8 cellular contexts compared by ENCODE assay signal in the genomic region with DNA sequence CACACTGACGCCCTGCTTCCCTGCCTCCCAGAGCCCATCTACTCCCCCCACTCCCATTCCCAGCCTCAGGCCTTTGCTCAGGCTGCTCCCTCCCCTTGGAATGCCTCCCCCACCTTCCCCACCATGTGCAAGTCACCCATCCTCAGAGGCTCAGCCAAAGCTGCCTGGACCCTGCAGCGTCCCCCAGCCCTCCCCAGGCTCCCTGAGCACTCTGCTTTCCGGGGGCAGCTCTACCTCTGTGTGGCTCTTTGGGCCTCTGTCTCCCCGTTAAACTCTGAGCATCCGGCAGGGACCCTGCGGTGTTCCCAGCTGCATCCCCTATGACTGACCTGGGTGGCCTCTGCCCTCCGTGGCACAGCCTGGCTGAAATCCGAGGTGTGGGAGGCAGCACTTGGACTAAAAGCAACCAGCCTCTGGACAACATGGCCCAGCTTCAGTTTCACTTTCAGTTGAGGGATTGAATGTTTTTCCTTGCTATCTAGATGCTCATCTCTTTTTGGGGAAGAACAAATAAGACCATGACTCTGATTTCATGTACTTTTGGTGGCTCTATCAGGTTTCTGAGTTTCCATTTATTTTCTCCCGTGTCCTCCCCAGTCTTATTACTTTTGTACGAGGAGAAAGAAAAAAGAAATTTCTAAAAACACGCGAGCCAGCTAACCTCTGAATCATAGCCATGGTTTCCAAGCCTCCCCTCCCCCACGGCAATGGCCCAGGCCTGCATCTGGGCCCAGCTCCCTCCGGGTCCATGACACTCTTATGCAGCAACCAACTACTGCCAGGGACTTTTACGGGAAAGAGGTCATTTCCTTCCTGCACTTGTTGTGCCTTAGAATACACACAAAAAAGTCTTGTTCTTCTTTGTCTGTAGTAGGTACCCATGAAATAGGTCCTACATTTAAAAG. TPM values are rescaled to one million over a fixed set of nuclear protein-coding genes. Genes with fewer than 3 reads are reported as not detected.
A peak's percentile ranks its signal among the peaks of the same experiment; 100 is the strongest.
DNase-seq lines count a peak whose midpoint lies in the region; ATAC-seq and TF ChIP-seq lines count a peak whose summit lies in the region.

No MANE protein-coding gene starts in this region.

- H3K36me3 ChIP-seq in SJSA1 (no peaks in the 10 kb centered on the region), suprapubic skin (no peaks in the 10 kb centered on the region)

- H3K27ac Mint-ChIP-seq in activated naive CD4-positive, alpha-beta T cell treated with anti-CD3 and anti-CD28 coated beads, Interleukin-2, amount 50 U/mL, for 24 hours = peak overlapping the region; percentile 99

- H3K27me3 Mint-ChIP-seq in activated naive CD4-positive, alpha-beta T cell treated with anti-CD3 and anti-CD28 coated beads, Interleukin-2, amount 50 U/mL, for 24 hours = no peaks in the 10 kb centered on the region

- ATAC-seq in omental fat pad (ENCODE audit: low FRiP score) = peak; percentile 86
- no peak for ATAC-seq in GM18511 (IDR thresholded peaks at IDR 0.05; ENCODE audit: unreplicated experiment)

- H3K27me3 ChIP-seq in SJSA1 (replicated peaks) (no peaks in the 10 kb centered on the region), suprapubic skin (no peaks in the 10 kb centered on the region)

- WGBS in suprapubic skin = 17% methylated on average over 13 of the region's 15 CpGs

- H3K36me3 Mint-ChIP-seq in activated naive CD4-positive, alpha-beta T cell treated with anti-CD3 and anti-CD28 coated beads, Interleukin-2, amount 50 U/mL, for 24 hours = peaks cover 8% of the 10 kb centered on the region

- H3K9me3 ChIP-seq in SJSA1 (replicated peaks) = peaks cover 4% of the 10 kb centered on the region; the same call in 1 of the 2 replicates
- no peaks in the 10 kb centered on the region for H3K9me3 ChIP-seq in suprapubic skin

- peaks cover 100% of the 10 kb centered on the region for H3K4me1 Mint-ChIP-seq in activated naive CD4-positive, alpha-beta T cell treated with anti-CD3 and anti-CD28 coated beads, Interleukin-2, amount 50 U/mL, for 24 hours

- no peaks in the 10 kb centered on the region for H3K9me3 Mint-ChIP-seq in activated naive CD4-positive, alpha-beta T cell treated with anti-CD3 and anti-CD28 coated beads, Interleukin-2, amount 50 U/mL, for 24 hours

- peak in 1 of 2 donors; percentile 18 for TF ChIP-seq POLR2A in suprapubic skin (IDR thresholded peaks at IDR 0.05)

- DNase-seq in GM12865 (ENCODE audit: low read depth) (peak; percentile 72), SJSA1 (ENCODE audit: low read depth in 1 of 2, low spot score in 2 of 2) (peak; percentile 81 to 87), glomerular endothelial cell (ENCODE audit: extremely low read depth, low read depth, low spot score) (peak; percentile 93), omental fat pad (ENCODE audit: low spot score) (peak; percentile 90), suprapubic skin (ENCODE audit: low spot score in 2 of 2) (peak; percentile 91 to 92), NCI-H2081 (lab: John Stamatoyannopoulos, UW) (no peak)

- peak overlapping the region; percentile 92 for H3K4me3 Mint-ChIP-seq in activated naive CD4-positive, alpha-beta T cell treated with anti-CD3 and anti-CD28 coated beads, Interleukin-2, amount 50 U/mL, for 24 hours

- peak overlapping the region; percentile 88 for H3K27ac ChIP-seq in SJSA1
- peak overlapping the region; percentile 92 for H3K27ac ChIP-seq in suprapubic skin

- peak overlapping the region; percentile 64 for H3K4me3 ChIP-seq in GM12865 (ENCODE audit: low read depth, low read length)
- H3K4me3 ChIP-seq in SJSA1 = peak overlapping the region; percentile 37
- H3K4me3 ChIP-seq in suprapubic skin = peak overlapping the region; percentile 50

- TF ChIP-seq CTCF in GM12865 (IDR thresholded peaks at IDR 0.05; ENCODE audit: insufficient read depth, low read depth, low read length, missing control alignments) (no peak), omental fat pad (IDR thresholded peaks at IDR 0.05) (no peak), suprapubic skin (IDR thresholded peaks at IDR 0.05) (no peak)

- peaks cover 21% of the 10 kb centered on the region for H3K4me1 ChIP-seq in SJSA1 (replicated peaks)
- peaks cover 89% of the 10 kb centered on the region for H3K4me1 ChIP-seq in suprapubic skin

- no peak for TF ChIP-seq EP300 in suprapubic skin (IDR thresholded peaks at IDR 0.05)

RNA-seq across cellular contexts. Expression of gene APOL3, which starts 3.8 kb away (rescaled TPM):
- total RNA-seq in SJSA1 (2014; rRNA removed; shearing (Covaris generic)) = 2.6 and 4.7 TPM in 2 replicates
- total RNA-seq in glomerular endothelial cell = 76.9 and 80.5 TPM in 2 replicates
- total RNA-seq in omental fat pad = 100 to 1,000 TPM in 1 of 4 donors, 10 to 100 TPM in 3; 39.5 to 273 (median 73.9) TPM
- 10 to 100 TPM; 29.7 to 46.7 (median 34.0) TPM for total RNA-seq in suprapubic skin

RNA-seq across cellular contexts. Expression of gene APOL4, which starts 44.8 kb away (rescaled TPM):
- 0.08 TPM in 1 of 2 replicates, not detected in the other for total RNA-seq in SJSA1 (2014; rRNA removed; shearing (Covaris generic))
- 2.7 and 2.9 TPM in 2 replicates for total RNA-seq in glomerular endothelial cell
- 100 to 1,000 TPM in 1 of 4 donors, 10 to 100 TPM in 2, under 1 TPM in 1; 0.31 to 113 (median 44.3) TPM for total RNA-seq in omental fat pad
- total RNA-seq in suprapubic skin = 1 to 10 TPM; 3.3 to 7.9 (median 6.4) TPM

Comparison
In these comparisons a context has a peak if more than half of its experiments do, and no peak if none do; other contexts are left out.
1. DNase-seq: peak in GM12865 (single experiment), SJSA1 (2 of 2), glomerular endothelial cell (single experiment), omental fat pad (single experiment) and suprapubic skin (2 of 2); none in NCI-H2081 (0 of 2).
2. Peak in every context shown above with its lines, with median percentiles within 50 percentile points of each other: H3K4me3 ChIP-seq.